In genomic region chr3:30475038-30475808, GRCh38 we compare ENCODE assay signal across 11 cellular contexts.
A peak's percentile ranks its signal among the peaks of the same experiment; 100 is the strongest.
DNase-seq lines count a peak whose midpoint lies in the region; ATAC-seq and TF ChIP-seq lines count a peak whose summit lies in the region.
"Had no signal": no experiment of that assay in that cellular context is flagged by ENCODE, and none has a peak within 500 bp of the region (broad histone marks: within the 10 kb centered on the region; RNA-seq: fewer than 3 reads in every experiment).

No MANE protein-coding gene starts in this region.

- H3K4me3 Mint-ChIP-seq in immature natural killer cell: no peak overlapping the region

- H3K9me3 Mint-ChIP-seq in immature natural killer cell: no peaks in the 10 kb centered on the region

- H3K27me3 ChIP-seq in effector memory CD4-positive, alpha-beta T cell (replicated peaks; ENCODE audit: control insufficient read depth, insufficient read depth, low read length, poor library complexity, severe bottlenecking): no peaks in the 10 kb centered on the region
- H3K27me3 ChIP-seq in HAP-1 (ENCODE audit: low read depth) (no peaks in the 10 kb centered on the region), hepatocyte (no peaks in the 10 kb centered on the region)

- no peaks in the 10 kb centered on the region for H3K36me3 Mint-ChIP-seq in immature natural killer cell

- TF ChIP-seq CTCF in mucosa of descending colon (IDR thresholded peaks at IDR 0.05) (no peak), hepatocyte (IDR thresholded peaks at IDR 0.05; ENCODE audit: poor library complexity) (no peak)

- WGBS in hepatocyte (ENCODE audit: low lambda C conversion rate, missing lambda C conversion rate): 96% methylated on average over 5 of the region's 5 CpGs

- H3K27me3 Mint-ChIP-seq in immature natural killer cell (ENCODE audit: low read depth in 3 of 3): peaks cover 0 to 6% (median 2%) of the 10 kb centered on the region in 3 donors

- no peak overlapping the region for H3K4me2 ChIP-seq in hepatocyte

- in situ Hi-C loops in HAP-1 (cut with MboI; ENCODE audit: low sequenced_read_pairs): no loop called here

- no peak overlapping the region for H3K27ac Mint-ChIP-seq in immature natural killer cell

- no peak overlapping the region for H3K4me3 ChIP-seq in mucosa of descending colon
- H3K4me3 ChIP-seq in effector memory CD4-positive, alpha-beta T cell (ENCODE audit: insufficient read depth, low read depth, low read length, poor library complexity, severe bottlenecking): no peak overlapping the region
- no peak overlapping the region for H3K4me3 ChIP-seq in HAP-1
- no peak overlapping the region for H3K4me3 ChIP-seq in hepatocyte

- H3K27ac ChIP-seq in effector memory CD4-positive, alpha-beta T cell (ENCODE audit: insufficient read depth, low read length, poor library complexity, severe bottlenecking): no peak overlapping the region
- H3K27ac ChIP-seq in hepatocyte: no peak overlapping the region

- H3K9me2 ChIP-seq in hepatocyte (replicated peaks; ENCODE audit: insufficient read depth): no peaks in the 10 kb centered on the region

- H3K4me1 ChIP-seq in mucosa of descending colon (ENCODE audit: low read depth) (peaks cover 9% of the 10 kb centered on the region), HAP-1 (no peaks in the 10 kb centered on the region; the same call in 1 of the 2 replicates), hepatocyte (ENCODE audit: insufficient read depth) (peaks cover 17% of the 10 kb centered on the region)
- no peaks in the 10 kb centered on the region for H3K4me1 ChIP-seq in effector memory CD4-positive, alpha-beta T cell (ENCODE audit: control insufficient read depth, insufficient read depth, low read length, poor library complexity, severe bottlenecking)

- ATAC-seq in GM18520 (IDR thresholded peaks at IDR 0.05; ENCODE audit: unreplicated experiment): peak; percentile 76
- ATAC-seq in GM21447 (IDR thresholded peaks at IDR 0.05; ENCODE audit: unreplicated experiment): peak; percentile 77
- ATAC-seq in HG03439 (IDR thresholded peaks at IDR 0.05; ENCODE audit: unreplicated experiment): peak; percentile 86
- ATAC-seq in mucosa of descending colon: peak; percentile 42

- H3K9me3 ChIP-seq in mucosa of descending colon (no peaks in the 10 kb centered on the region), HAP-1 (no peaks in the 10 kb centered on the region), hepatocyte (ENCODE audit: low read depth) (no peaks in the 10 kb centered on the region)
- no peaks in the 10 kb centered on the region for H3K9me3 ChIP-seq in effector memory CD4-positive, alpha-beta T cell (ENCODE audit: control insufficient read depth, low read length)

- no peak overlapping the region for H2AFZ ChIP-seq in hepatocyte

- intact Hi-C loops in mucosa of descending colon (cut with DNase I, micrococcal nuclease): no loop called here

- DNase-seq in mucosa of descending colon: no peak
- no peak for DNase-seq in effector memory CD4-positive, alpha-beta T cell
- DNase-seq in immature natural killer cell: no peak
- no peak for DNase-seq in HAP-1 (ENCODE audit: low spot score in 2 of 2)
- no peak for DNase-seq in hepatocyte (ENCODE audit: low spot score)
- DNase-seq: activated CD4-positive, CD25-positive, alpha-beta regulatory T cell treated with anti-CD3 and anti-CD28 coated beads, Interleukin-2, amount 50 U/mL, for 72 hours; NCI-H2081; occipital lobe had no signal

- no peaks in the 10 kb centered on the region for H3K79me2 ChIP-seq in hepatocyte

- H3K4me1 Mint-ChIP-seq in immature natural killer cell: no peaks in the 10 kb centered on the region

- H4K20me1 ChIP-seq in hepatocyte (ENCODE audit: insufficient read depth, poor library complexity, severe bottlenecking): no peaks in the 10 kb centered on the region

- no peaks in the 10 kb centered on the region for H3K36me3 ChIP-seq in mucosa of descending colon (ENCODE audit: low read depth)
- no peaks in the 10 kb centered on the region for H3K36me3 ChIP-seq in effector memory CD4-positive, alpha-beta T cell (ENCODE audit: control insufficient read depth, insufficient read depth, low read length)
- no peaks in the 10 kb centered on the region for H3K36me3 ChIP-seq in HAP-1 (replicated peaks)
- H3K36me3 ChIP-seq in hepatocyte (replicated peaks; ENCODE audit: insufficient read depth, low read depth): no peaks in the 10 kb centered on the region
